Comparison of ENCODE assay signal across 8 cellular contexts in the genomic region with DNA sequence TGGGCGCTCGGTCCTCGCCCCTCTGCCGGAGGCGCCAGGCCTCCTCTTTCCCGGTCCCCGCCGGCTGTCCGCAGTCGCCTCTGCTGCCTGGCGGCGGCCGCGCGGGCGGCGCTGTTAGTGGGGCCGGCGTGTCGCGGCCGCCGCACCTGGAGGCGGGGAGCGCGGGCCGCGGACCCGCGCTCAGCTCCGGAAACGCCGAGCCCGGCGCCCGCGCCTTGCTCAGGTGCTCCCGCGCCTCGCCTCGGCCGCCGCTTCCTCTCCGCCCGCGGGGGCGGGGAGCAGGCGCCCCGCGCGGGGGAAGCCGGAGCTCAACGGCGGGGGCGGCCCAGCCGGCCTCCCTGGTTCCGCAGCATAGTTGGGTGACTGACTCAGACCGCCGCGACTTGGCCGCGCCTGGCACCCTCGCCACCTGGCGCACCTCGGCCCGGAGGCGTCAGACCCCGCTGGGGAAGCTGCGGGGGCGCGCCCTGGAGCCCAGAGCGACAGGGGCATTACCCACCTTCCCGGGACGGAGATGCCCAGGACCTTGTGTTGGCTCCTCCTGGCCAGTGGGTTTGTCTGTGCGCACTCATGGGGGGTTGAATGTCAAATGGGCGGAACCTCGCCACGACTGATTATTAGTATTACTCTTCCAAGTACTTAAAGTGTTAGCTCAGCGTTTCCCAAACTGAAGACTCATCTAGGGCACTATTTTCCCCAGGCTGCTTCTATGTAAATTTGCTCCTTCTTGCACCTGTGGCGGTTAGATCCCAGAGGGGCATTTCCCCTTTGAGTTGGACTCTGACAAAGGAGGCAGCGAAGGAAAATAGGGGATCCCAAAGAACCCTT. TPM values are rescaled to one million over a fixed set of nuclear protein-coding genes. Genes with fewer than 3 reads are reported as not detected.
A peak's percentile ranks its signal among the peaks of the same experiment; 100 is the strongest.
DNase-seq lines count a peak whose midpoint lies in the region; ATAC-seq and TF ChIP-seq lines count a peak whose summit lies in the region.

TSS of gene ARAP2 (minus strand) at position 258 of the 828 bp plus-strand sequence. CDS start 15,028 bp downstream, outside the sequence.

- H3K36me3 Mint-ChIP-seq in natural killer cell = no peaks in the 10 kb centered on the region

- peak within 1 kb of the TSS; percentile 95 to 99 for H3K27ac Mint-ChIP-seq in natural killer cell

- peak within 1 kb of the TSS; percentile 77 to 91 for H3K4me3 ChIP-seq in esophagus (ENCODE audit: low read depth in 1 of 2, low read length in 2 of 2)

- ATAC-seq in HG02981 (IDR thresholded peaks at IDR 0.05; ENCODE audit: unreplicated experiment) (peak; percentile 52), natural killer cell (peak; percentile 78 to 87 (median 87))

- H3K36me3 ChIP-seq in esophagus (ENCODE audit: control insufficient read depth in 2 of 2, insufficient read depth in 2 of 2, low read length in 1 of 2) = no peaks in the 10 kb centered on the region

- TF ChIP-seq CTCF in natural killer cell (IDR thresholded peaks at IDR 0.05) = no peak

- peak; percentile 3 to 9 for DNase-seq in SHP77 (lab: John Stamatoyannopoulos, UW)
- no peak for DNase-seq in SHP77 treated with DMSO at 0.1 percent for 48 hours (lab: John Stamatoyannopoulos, UW)
- DNase-seq in NCI-H748 treated with DMSO at 0.1 percent for 48 hours (lab: John Stamatoyannopoulos, UW) = peak; percentile 46
- peak; percentile 60 for DNase-seq in activated T-cell treated with anti-CD3 and anti-CD28 coated beads for 1 hour (ENCODE audit: low read depth)
- peak; percentile 81 for DNase-seq in natural killer cell
- peak; percentile 49 to 72 (median 57) for DNase-seq in stimulated activated naive CD4-positive, alpha-beta T cell (lab: John Stamatoyannopoulos, UW)

- no peaks in the 10 kb centered on the region for H3K27me3 ChIP-seq in esophagus (ENCODE audit: control insufficient read depth in 1 of 2, insufficient read depth in 2 of 2, low read length in 2 of 2)

- peaks cover 51 to 53% of the 10 kb centered on the region in 2 donors for H3K4me1 Mint-ChIP-seq in natural killer cell

- 1 to 2% methylated on average over 58 to 81 of the region's 81 CpGs for WGBS in esophagus, 2 donors

- H3K4me1 ChIP-seq in esophagus (ENCODE audit: control insufficient read depth in 2 of 2, insufficient read depth in 2 of 2, low read length in 1 of 2) = no peaks in the 10 kb centered on the region

- H3K27ac ChIP-seq in esophagus (ENCODE audit: low read depth in 2 of 2, low read length in 1 of 2) = peak within 1 kb of the TSS; percentile 97 to 100

- intact Hi-C loops in natural killer cell (cut with micrococcal nuclease) = loop anchor here (1.0 to 5.0 kb wide), 4 partner anchors 11 to 142 kb away; no protein-coding TSS in a partner anchor

- no peaks in the 10 kb centered on the region for H3K9me3 ChIP-seq in esophagus (ENCODE audit: control insufficient read depth in 2 of 2, insufficient read depth in 1 of 2, low read depth in 1 of 2, low read length in 1 of 2)

- H3K9me3 Mint-ChIP-seq in natural killer cell = no peaks in the 10 kb centered on the region

- no peaks in the 10 kb centered on the region for H3K27me3 Mint-ChIP-seq in natural killer cell (ENCODE audit: low read depth in 2 of 2)

- peak within 1 kb of the TSS; percentile 99 for H3K4me3 Mint-ChIP-seq in natural killer cell

RNA-seq across cellular contexts. Expression of gene ARAP2, which starts in this region (rescaled TPM):
- 1 to 10 TPM; 7.4 to 7.5 TPM for polyA plus RNA-seq in esophagus
- 100 to 1,000 TPM; 199 to 295 (median 270) TPM for total RNA-seq in natural killer cell
